Comparison of ENCODE assay signal across 8 cellular contexts in the genomic region with DNA sequence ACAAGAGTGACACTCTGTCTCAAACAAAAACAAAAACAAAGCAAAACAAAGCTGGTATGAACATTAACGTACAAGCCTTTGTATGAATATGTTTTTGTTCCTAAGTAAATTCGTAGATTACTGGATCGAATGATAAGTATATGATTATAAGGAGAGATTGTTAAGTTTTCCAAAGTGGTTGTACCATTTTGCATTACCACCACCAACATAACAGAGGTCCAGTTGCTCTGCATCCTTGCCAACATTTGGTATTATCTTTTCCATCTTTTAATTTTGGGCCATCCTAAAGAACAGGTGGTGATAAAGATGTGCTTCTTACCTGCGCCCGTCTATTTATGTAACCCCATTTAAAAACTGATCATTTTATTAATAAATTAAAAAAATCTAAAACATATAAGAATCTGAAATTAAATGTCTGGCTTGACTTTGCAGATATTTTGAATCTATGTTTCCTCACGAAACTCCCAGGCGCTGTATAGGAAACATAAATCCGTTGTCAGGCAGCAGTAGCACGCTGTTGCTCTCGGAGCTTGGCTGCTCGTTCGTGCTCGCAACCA. TPM values are rescaled to one million over a fixed set of nuclear protein-coding genes. Genes with fewer than 3 reads are reported as not detected.
DNase-seq lines count a peak whose midpoint lies in the region; ATAC-seq, FAIRE-seq and TF ChIP-seq lines count a peak whose summit lies in the region.

No MANE protein-coding gene starts in this region.

- 1% methylated on average over 13 of the region's 13 CpGs for WGBS in K562 (ENCODE audit: insufficient coverage, low coverage, missing lambda C conversion rate)

- peaks cover 29% of the 10 kb centered on the region for H3K36me3 ChIP-seq in K562 (ENCODE audit: control insufficient read depth, insufficient read depth, low read length)

- POLR2A ChIA-PET in K562 (lab: Yijun Ruan, JAX), result no interaction called here

- H2AFZ ChIP-seq in K562 (ENCODE audit: low read depth, low read length), result peak overlapping the region; percentile 59

- H3K4me2 ChIP-seq in K562 (ENCODE audit: insufficient read depth, low read length), result peak overlapping the region; percentile 76

- CTCF ChIA-PET in K562 (lab: Yijun Ruan, JAX; ENCODE audit: low intra/inter-chr PET ratio), result no interaction called here

- no peak for TF ChIP-seq RAD21 in K562 (CRISPR knock-in tag; conservative IDR thresholded peaks at IDR 0.05 in 1 of 2, IDR thresholded peaks at IDR 0.05 in 1 of 2)

- no peak for TF ChIP-seq CTCF in AG10803 (conservative IDR thresholded peaks at IDR 0.05; ENCODE audit: low read length)
- no peak for TF ChIP-seq CTCF in HFF-Myc (IDR thresholded peaks at IDR 0.05; ENCODE audit: low read depth, low read length, missing control alignments)
- TF ChIP-seq CTCF in K562 (IDR thresholded peaks at IDR 0.05 in 2 of 3, conservative IDR thresholded peaks at IDR 0.05 in 1 of 3; ENCODE audit: insufficient read depth in 2 of 3, low read depth in 1 of 3, low read length in 3 of 3), result no peak

- H3K9me1 ChIP-seq in K562 (ENCODE audit: control insufficient read depth, insufficient read depth, low read length), result no peaks in the 10 kb centered on the region

- 0 out of 2 replicates have a peak, but pooled peaks have one; percentile 31 for TF ChIP-seq EP300 in K562 (IDR thresholded peaks at IDR 0.05; ENCODE audit: low read length)

- H3K9me3 ChIP-seq in K562 (replicated peaks; ENCODE audit: control insufficient read depth, insufficient read depth, low read depth, low read length), result no peaks in the 10 kb centered on the region
- no peaks in the 10 kb centered on the region for H3K9me3 ChIP-seq in mononuclear cell (ENCODE audit: low read depth, low read length)

- BruUV-seq in K562 (replicated peaks; lab: Mats Ljungman, UMichigan), result TSS peak; percentile 98

- FAIRE-seq in K562 (lab: Jason Lieb, UNC) (peak; percentile 70), RCC 7860 (lab: Jason Lieb, UNC) (no peak)

- no peak for ATAC-seq in K562
- ATAC-seq in HG02970 (IDR thresholded peaks at IDR 0.05; ENCODE audit: low FRiP score, unreplicated experiment), result no peak

- H3K27ac ChIP-seq in K562 (ENCODE audit: extremely low read depth, low read depth, low read length), result peak overlapping the region; percentile 90

- H4K20me1 ChIP-seq in K562 (replicated peaks; ENCODE audit: control insufficient read depth, insufficient read depth, low read length), result 0 out of 2 replicates have a peak, but pooled peaks cover 5% of the 10 kb centered on the region

- in situ Hi-C loops in K562 (cut with MboI), result no loop called here

- H3K9ac ChIP-seq in K562 (ENCODE audit: insufficient read depth in 1 of 2, low read depth in 2 of 2, low read length in 2 of 2), result peak overlapping the region; percentile 80 to 86; a peak in 3 of 4 replicates

- DNase-seq in AG10803 (ENCODE audit: low read depth) (no peak), HFF-Myc (ENCODE audit: extremely low read depth, low read depth) (no peak), K562 (ENCODE audit: extremely low read depth in 1 of 4, low spot score in 3 of 4) (no peak), RCC 7860 (ENCODE audit: low spot score) (no peak), cerebellar nuclear complex (lab: John Stamatoyannopoulos, UW) (no peak)
- no peak for DNase-seq in stimulated activated CD4-positive, alpha-beta T cell treated with anti-CD3 and anti-CD28 coated beads, Interleukin-1b, Interleukin-23, amount 100 ng/mL, for 48 hours

- peaks cover 7 to 15% of the 10 kb centered on the region in 2 experiments; a peak in 4 of 5 replicates for H3K4me1 ChIP-seq in K562 (replicated peaks in 1 of 2; ENCODE audit: control insufficient read depth in 2 of 2, insufficient read depth in 2 of 2, low read length in 2 of 2)
- H3K4me1 ChIP-seq in mononuclear cell (ENCODE audit: insufficient read depth, low read length), result peaks cover 23% of the 10 kb centered on the region

- TF ChIP-seq POLR2A in K562 (conservative IDR thresholded peaks at IDR 0.05), result peak; percentile 91

- H3K4me3 ChIP-seq in AG10803 (ENCODE audit: low read length) (peak overlapping the region; percentile 88), HFF-Myc (replicated peaks; ENCODE audit: low read depth, low read length) (peak overlapping the region; percentile 93), K562 (peak overlapping the region; percentile 98), mononuclear cell (ENCODE audit: low read length) (peak overlapping the region; percentile 90)

- peaks cover 48% of the 10 kb centered on the region for H3K79me2 ChIP-seq in K562 (ENCODE audit: control insufficient read depth, insufficient read depth, low read length)

- H3K27me3 ChIP-seq in K562 (ENCODE audit: control insufficient read depth in 2 of 2, insufficient read depth in 2 of 2, low read length in 2 of 2) (no peaks in the 10 kb centered on the region), mononuclear cell (ENCODE audit: insufficient read depth, low read length) (no peaks in the 10 kb centered on the region)

- intact Hi-C loops in K562 (cut with micrococcal nuclease), result loop anchor here (10.0 kb wide), 1 partner anchor 414 kb away; the partner anchor contains the start of gene TUT7

TF ChIP-seq in K562, 482 proteins besides CTCF, POLR2A, EP300 and RAD21 (continues in another document):
- peak; percentile 61 for TF ChIP-seq SMAD1 (IDR thresholded peaks at IDR 0.05; ENCODE audit: low read depth, low read length, partially characterized antibody)
- TF ChIP-seq, protein P1, sequence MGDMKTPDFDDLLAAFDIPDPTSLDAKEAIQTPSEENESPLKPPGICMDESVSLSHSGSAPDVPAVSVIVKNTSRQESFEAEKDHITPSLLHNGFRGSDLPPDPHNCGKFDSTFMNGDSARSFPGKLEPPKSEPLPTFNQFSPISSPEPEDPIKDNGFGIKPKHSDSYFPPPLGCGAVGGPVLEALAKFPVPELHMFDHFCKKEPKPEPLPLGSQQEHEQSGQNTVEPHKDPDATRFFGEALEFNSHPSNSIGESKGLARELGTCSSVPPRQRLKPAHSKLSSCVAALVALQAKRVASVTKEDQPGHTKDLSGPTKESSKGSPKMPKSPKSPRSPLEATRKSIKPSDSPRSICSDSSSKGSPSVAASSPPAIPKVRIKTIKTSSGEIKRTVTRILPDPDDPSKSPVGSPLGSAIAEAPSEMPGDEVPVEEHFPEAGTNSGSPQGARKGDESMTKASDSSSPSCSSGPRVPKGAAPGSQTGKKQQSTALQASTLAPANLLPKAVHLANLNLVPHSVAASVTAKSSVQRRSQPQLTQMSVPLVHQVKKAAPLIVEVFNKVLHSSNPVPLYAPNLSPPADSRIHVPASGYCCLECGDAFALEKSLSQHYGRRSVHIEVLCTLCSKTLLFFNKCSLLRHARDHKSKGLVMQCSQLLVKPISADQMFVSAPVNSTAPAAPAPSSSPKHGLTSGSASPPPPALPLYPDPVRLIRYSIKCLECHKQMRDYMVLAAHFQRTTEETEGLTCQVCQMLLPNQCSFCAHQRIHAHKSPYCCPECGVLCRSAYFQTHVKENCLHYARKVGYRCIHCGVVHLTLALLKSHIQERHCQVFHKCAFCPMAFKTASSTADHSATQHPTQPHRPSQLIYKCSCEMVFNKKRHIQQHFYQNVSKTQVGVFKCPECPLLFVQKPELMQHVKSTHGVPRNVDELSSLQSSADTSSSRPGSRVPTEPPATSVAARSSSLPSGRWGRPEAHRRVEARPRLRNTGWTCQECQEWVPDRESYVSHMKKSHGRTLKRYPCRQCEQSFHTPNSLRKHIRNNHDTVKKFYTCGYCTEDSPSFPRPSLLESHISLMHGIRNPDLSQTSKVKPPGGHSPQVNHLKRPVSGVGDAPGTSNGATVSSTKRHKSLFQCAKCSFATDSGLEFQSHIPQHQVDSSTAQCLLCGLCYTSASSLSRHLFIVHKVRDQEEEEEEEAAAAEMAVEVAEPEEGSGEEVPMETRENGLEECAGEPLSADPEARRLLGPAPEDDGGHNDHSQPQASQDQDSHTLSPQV (IDR thresholded peaks at IDR 0.05), result 0 out of 2 replicates have a peak, but pooled peaks have one; percentile 50
- no peak for TF ChIP-seq NCOA4 (IDR thresholded peaks at IDR 0.05; ENCODE audit: partially characterized antibody)
- TF ChIP-seq CTCFL (IDR thresholded peaks at IDR 0.05; ENCODE audit: borderline replicate concordance, insufficient read depth, low read depth, low read length, poor library complexity, severe bottlenecking), result no peak

RNA-seq across cellular contexts. Expression of gene NAA35, which starts 0.6 kb away (rescaled TPM):
- total RNA-seq in K562 (2011; cell fraction: chromatin; rRNA removed; ENCODE audit: low replicate concordance), result 15.6 and 50.6 TPM in 2 replicates
- total RNA-seq in K562 (2011; cell fraction: nucleolus; rRNA removed), result 9.7 and 12.0 TPM in 2 replicates
- 18.5 and 21.4 TPM in 2 replicates for total RNA-seq in K562 (2011; cell fraction: nucleoplasm; rRNA removed)
- total RNA-seq in K562 (2014; rRNA removed) (14.7 and 17.7 TPM in 2 replicates), K562 (2014; rRNA removed; fragmentation: Illumina TruSeq; extraction: Trizol) (31.4 and 37.9 TPM in 2 replicates), K562 (2015; rRNA removed; fragmentation: Illumina TruSeq; extraction: Trizol) (27.4 and 30.3 TPM in 2 replicates), K562 (2021) (27.4 and 29.0 TPM in 2 replicates), mononuclear cell (20.1 TPM)
- polyA plus RNA-seq in K562 (2011; rRNA removed) (36.6 and 43.9 TPM in 2 replicates), K562 (2014; fragmentation: Illumina TruSeq; extraction: Trizol) (30.7 and 34.8 TPM in 2 replicates), K562 (2014; fragmentation: Nextera tagmentation; extraction: Ambion mirVana) (10 to 100 TPM; 22.1 to 23.6 TPM), K562 (2014; rRNA removed) (22.2 and 22.9 TPM in 2 replicates)
- polyA plus RNA-seq in K562 (2011; cell fraction: cytosol; rRNA removed), result 10.2 and 16.4 TPM in 2 replicates
- polyA plus RNA-seq in K562 (2011; cell fraction: nucleus; rRNA removed), result 31.2 and 46.7 TPM in 2 replicates
- 16.1 and 23.1 TPM in 2 replicates for polyA plus RNA-seq in K562 (2012)
- polyA minus RNA-seq in K562 (2011; rRNA and poly(A)+ RNA removed), result 38.1 and 41.5 TPM in 2 replicates
- 11.6 and 13.8 TPM in 2 replicates for polyA minus RNA-seq in K562 (2011; cell fraction: cytosol; rRNA and poly(A)+ RNA removed)
- polyA minus RNA-seq in K562 (2011; cell fraction: nucleus; rRNA and poly(A)+ RNA removed), result 13.2 and 24.5 TPM in 2 replicates
